12 cellular contexts compared by ENCODE assay signal in genomic region chrX:96407043-96407442, GRCh38.
DNase-seq lines count a peak whose midpoint lies in the region; ATAC-seq, FAIRE-seq and TF ChIP-seq lines count a peak whose summit lies in the region.
"Had no signal": no experiment of that assay in that cellular context is flagged by ENCODE, and none has a peak within 500 bp of the region (broad histone marks: within the 10 kb centered on the region; RNA-seq: fewer than 3 reads in every experiment).

No MANE protein-coding gene starts in this region.

- H2AFZ ChIP-seq in astrocyte (ENCODE audit: low read depth, low read length) = no peak overlapping the region

- H3K4me2 ChIP-seq in astrocyte (ENCODE audit: low read length) = no peak overlapping the region

- no peaks in the 10 kb centered on the region for H3K36me3 Mint-ChIP-seq in astrocyte (ENCODE audit: low read depth, unreplicated experiment)
- H3K36me3 Mint-ChIP-seq in chondrocyte (ENCODE audit: low read depth) = peaks cover 2% of the 10 kb centered on the region
- H3K36me3 Mint-ChIP-seq in activated naive CD8-positive, alpha-beta T cell treated with anti-CD3 and anti-CD28 coated beads for 36 hours = no peaks in the 10 kb centered on the region
- H3K36me3 Mint-ChIP-seq: brain had no signal

- TF ChIP-seq POLR2A in tibial nerve (IDR thresholded peaks at IDR 0.05) = no peak

- H3K4me1 Mint-ChIP-seq in astrocyte (ENCODE audit: low read depth, unreplicated experiment) (peaks cover 3% of the 10 kb centered on the region), chondrocyte (ENCODE audit: low read depth) (peaks cover 30% of the 10 kb centered on the region)
- H3K4me1 Mint-ChIP-seq in activated naive CD8-positive, alpha-beta T cell treated with anti-CD3 and anti-CD28 coated beads for 36 hours = no peaks in the 10 kb centered on the region

- no peak for TF ChIP-seq EP300 in tibial nerve (IDR thresholded peaks at IDR 0.05)

- H3K27ac Mint-ChIP-seq in astrocyte (ENCODE audit: unreplicated experiment) (no peak overlapping the region), chondrocyte (ENCODE audit: unreplicated experiment) (no peak overlapping the region)
- H3K27ac Mint-ChIP-seq in activated naive CD8-positive, alpha-beta T cell treated with anti-CD3 and anti-CD28 coated beads for 36 hours = no peak overlapping the region

- no peaks in the 10 kb centered on the region for H3K9me3 Mint-ChIP-seq in astrocyte (ENCODE audit: unreplicated experiment)
- no peaks in the 10 kb centered on the region for H3K9me3 Mint-ChIP-seq in chondrocyte (ENCODE audit: low read depth)
- H3K9me3 Mint-ChIP-seq in activated naive CD8-positive, alpha-beta T cell treated with anti-CD3 and anti-CD28 coated beads for 36 hours = no peaks in the 10 kb centered on the region
- H3K9me3 Mint-ChIP-seq: brain had no signal

- DNase-seq in NCI-H2029 (lab: John Stamatoyannopoulos, UW) = peak; percentile 10
- no peak for DNase-seq in NCI-H2029 treated with DMSO at 0.1 percent for 48 hours (lab: John Stamatoyannopoulos, UW)
- peak; percentile 11 for DNase-seq in astrocyte (ENCODE audit: low read depth)
- peak; percentile 72 for DNase-seq in left lobe of liver (ENCODE audit: low spot score)
- DNase-seq in tibial nerve (ENCODE audit: low spot score in 2 of 2) = peak; percentile 10 to 13
- no peak for DNase-seq in chondrocyte (ENCODE audit: low spot score)
- DNase-seq in activated naive CD8-positive, alpha-beta T cell treated with anti-CD3 and anti-CD28 coated beads for 36 hours = no peak
- DNase-seq: SW 1271 had no signal

- H3K27ac ChIP-seq in astrocyte (ENCODE audit: low read depth, low read length) (no peak overlapping the region), tibial nerve (no peak overlapping the region)
- H3K27ac ChIP-seq: heart left ventricle had no signal

- H3K9me3 ChIP-seq in astrocyte (ENCODE audit: insufficient read depth, low read depth, low read length) (no peaks in the 10 kb centered on the region), tibial nerve (no peaks in the 10 kb centered on the region)
- H3K9me3 ChIP-seq: heart left ventricle had no signal

- H3K9ac ChIP-seq in astrocyte (ENCODE audit: low read length) = no peak overlapping the region

- H3K4me3 Mint-ChIP-seq in astrocyte (ENCODE audit: unreplicated experiment) (no peak overlapping the region), chondrocyte (ENCODE audit: unreplicated experiment) (no peak overlapping the region)
- H3K4me3 Mint-ChIP-seq in activated naive CD8-positive, alpha-beta T cell treated with anti-CD3 and anti-CD28 coated beads for 36 hours = no peak overlapping the region

- no peak for TF ChIP-seq CTCF in astrocyte (IDR thresholded peaks at IDR 0.05; ENCODE audit: insufficient read depth, low read depth, low read length)
- TF ChIP-seq CTCF in tibial nerve (IDR thresholded peaks at IDR 0.05) = no peak
- no peak for TF ChIP-seq CTCF in chondrocyte (IDR thresholded peaks at IDR 0.05)

- H3K79me2 ChIP-seq in astrocyte (ENCODE audit: insufficient read depth, low read length) = no peaks in the 10 kb centered on the region

- H4K20me1 ChIP-seq in astrocyte (ENCODE audit: insufficient read depth, low read length) = no peaks in the 10 kb centered on the region

- H3K27me3 ChIP-seq in astrocyte (ENCODE audit: insufficient read depth, low read length) (no peaks in the 10 kb centered on the region), tibial nerve (peaks cover 0 to under 1% of the 10 kb centered on the region in 2 donors)

- no peaks in the 10 kb centered on the region for H3K27me3 Mint-ChIP-seq in astrocyte (ENCODE audit: low read depth, unreplicated experiment)
- H3K27me3 Mint-ChIP-seq in chondrocyte (ENCODE audit: low read depth) = peaks cover 3% of the 10 kb centered on the region
- H3K27me3 Mint-ChIP-seq in activated naive CD8-positive, alpha-beta T cell treated with anti-CD3 and anti-CD28 coated beads for 36 hours = peaks cover 4% of the 10 kb centered on the region
- H3K27me3 Mint-ChIP-seq: brain had no signal

- H3K36me3 ChIP-seq in astrocyte (ENCODE audit: insufficient read depth, low read length) (no peaks in the 10 kb centered on the region), tibial nerve (no peaks in the 10 kb centered on the region)
- H3K36me3 ChIP-seq: heart left ventricle had no signal

- FAIRE-seq in astrocyte (lab: Jason Lieb, UNC) = peak; percentile 58
- FAIRE-seq: A204.1 had no signal

- H3K4me3 ChIP-seq in astrocyte (ENCODE audit: insufficient read depth, low read depth, low read length) = no peak overlapping the region
- H3K4me3 ChIP-seq in tibial nerve = no peak overlapping the region
- H3K4me3 ChIP-seq: heart left ventricle had no signal

- H3K4me1 ChIP-seq in astrocyte (ENCODE audit: insufficient read depth, low read length) (no peaks in the 10 kb centered on the region), tibial nerve (peaks cover 0 to 8% (median 2%) of the 10 kb centered on the region in 4 donors)
- H3K4me1 ChIP-seq: heart left ventricle had no signal

- ATAC-seq in left lobe of liver = peak; percentile 92
- no peak for ATAC-seq in HG02759 (IDR thresholded peaks at IDR 0.05; ENCODE audit: unreplicated experiment)

- 7 to 34% methylated on average over 3 of the region's 3 CpGs for WGBS in tibial nerve, 2 donors

Comparison
In these comparisons a context has a peak if more than half of its experiments do, and no peak if none do; other contexts are left out.
1. DNase-seq: peak in NCI-H2029 (single experiment), astrocyte (single experiment), left lobe of liver (single experiment) and tibial nerve (2 of 2); none in NCI-H2029 treated with DMSO at 0.1 percent for 48 hours (single experiment), chondrocyte (single experiment) and activated naive CD8-positive, alpha-beta T cell treated with anti-CD3 and anti-CD28 coated beads for 36 hours (single experiment).